27 cellular contexts compared by ENCODE assay signal in the genomic region with DNA sequence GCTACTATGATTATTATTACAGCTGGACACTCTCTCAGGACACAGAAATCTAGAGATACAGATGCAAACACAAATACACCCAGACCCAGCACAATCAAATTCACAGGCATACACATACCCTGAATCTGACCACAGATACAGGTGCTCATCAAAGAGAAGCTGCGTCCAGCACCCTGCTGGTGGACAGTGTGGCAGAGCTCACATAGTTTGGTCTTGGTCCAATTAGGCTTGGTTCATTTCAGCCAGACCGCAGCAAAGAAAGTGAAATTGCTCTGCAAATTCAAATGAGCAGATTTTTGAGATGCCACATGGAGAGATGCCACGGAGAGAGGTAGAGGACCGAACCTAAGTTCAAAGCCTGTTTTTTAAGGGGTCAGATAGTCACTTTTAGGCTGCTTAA. TPM values are rescaled to one million over a fixed set of nuclear protein-coding genes. Genes with fewer than 3 reads are reported as not detected.
"Had no signal": no experiment of that assay in that cellular context is flagged by ENCODE, and none has a peak within 500 bp of the region (broad histone marks: within the 10 kb centered on the region; RNA-seq: fewer than 3 reads in every experiment).

No MANE protein-coding gene starts in this region.

- H3K27ac Mint-ChIP-seq: activated naive CD4-positive, alpha-beta T cell treated with anti-CD3 and anti-CD28 coated beads, Interleukin-2, amount 10 ng/mL, durations not matched to agents 7 days and 5 days; activated naive CD8-positive, alpha-beta T cell treated with anti-CD3 and anti-CD28 coated beads, Interleukin-2, amount 10 ng/mL, durations not matched to agents 7 days and 5 days; activated T-cell treated with anti-CD3 and anti-CD28 coated beads, Interleukin-2, amount 50 U/mL, for 24 hours; nephron progenitor cell; stimulated activated naive B cell treated with anti-CD40 and anti-IgM and Interleukin-4, amounts not matched to agents 10 μg/mL and 1 μg/mL and 100 μg/mL, for 72 hours had no signal

- FAIRE-seq: frontal cortex, small intestine, TTC549 had no signal

- DNase-seq: activated CD4-positive, alpha-beta T cell treated with anti-CD3 and anti-CD28 coated beads for 48 hours; activated CD4-positive, alpha-beta T cell treated with anti-CD3 and anti-CD28 coated beads, Interleukin-2, amount 50 U/mL, for 48 hours; activated CD8-positive, alpha-beta memory T cell treated with anti-CD3 and anti-CD28 coated beads, Interleukin-2, amount 50 U/mL, for 48 hours; activated gamma-delta T cell; activated naive CD4-positive, alpha-beta T cell treated with anti-CD3 and anti-CD28 coated beads, Interleukin-2, amount 10 ng/mL, durations not matched to agents 7 days and 5 days; activated naive CD8-positive, alpha-beta T cell treated with anti-CD3 and anti-CD28 coated beads, Interleukin-2, amount 10 ng/mL, durations not matched to agents 7 days and 5 days; activated T-cell treated with anti-CD3 and anti-CD28 coated beads, Interleukin-2, amount 50 U/mL, for 24 hours; colonic mucosa; effector CD8-positive, alpha-beta T cell; glutamatergic neuron; islet precursor cell; left ventricle myocardium superior; nephron progenitor cell; right lobe of liver; small intestine; stimulated activated CD4-positive, alpha-beta T cell treated with anti-CD3 and anti-CD28 coated beads, Interleukin-15, amount 100 ng/mL, for 24 hours; stimulated activated CD4-positive, alpha-beta T cell treated with anti-CD3 and anti-CD28 coated beads, Interleukin-2, amount 100 ng/mL, for 24 hours; stimulated activated naive B cell treated with anti-CD40 and anti-IgM and Interleukin-4, amounts not matched to agents 10 μg/mL and 1 μg/mL and 100 μg/mL, for 72 hours had no signal

- H3K9me3 ChIP-seq: ascending aorta, colonic mucosa, neutrophil, right lobe of liver, tibial nerve had no signal

- H3K4me3 ChIP-seq: ascending aorta, colonic mucosa, right lobe of liver, tibial nerve had no signal

- H3K27me3 ChIP-seq: ascending aorta, colonic mucosa, right lobe of liver, tibial nerve had no signal

- ATAC-seq: activated CD4-positive, CD25-positive, alpha-beta regulatory T cell treated with anti-CD3 and anti-CD28 coated beads, Interleukin-2, amount 50 U/mL, for 24 hours; left ventricle myocardium superior; right lobe of liver; stimulated activated naive B cell treated with anti-CD40 and anti-IgM and Interleukin-4, amounts not matched to agents 10 μg/mL and 1 μg/mL and 100 μg/mL, for 72 hours had no signal

- H3K36me3 ChIP-seq: ascending aorta, colonic mucosa, neutrophil, right lobe of liver, tibial nerve had no signal

- H3K9me3 Mint-ChIP-seq: activated naive CD4-positive, alpha-beta T cell treated with anti-CD3 and anti-CD28 coated beads, Interleukin-2, amount 10 ng/mL, durations not matched to agents 7 days and 5 days; activated naive CD8-positive, alpha-beta T cell treated with anti-CD3 and anti-CD28 coated beads, Interleukin-2, amount 10 ng/mL, durations not matched to agents 7 days and 5 days; activated T-cell treated with anti-CD3 and anti-CD28 coated beads, Interleukin-2, amount 50 U/mL, for 24 hours; central memory CD8-positive, alpha-beta T cell had no signal

- H3K4me3 Mint-ChIP-seq: activated naive CD4-positive, alpha-beta T cell treated with anti-CD3 and anti-CD28 coated beads, Interleukin-2, amount 10 ng/mL, durations not matched to agents 7 days and 5 days; activated naive CD8-positive, alpha-beta T cell treated with anti-CD3 and anti-CD28 coated beads, Interleukin-2, amount 10 ng/mL, durations not matched to agents 7 days and 5 days; activated T-cell treated with anti-CD3 and anti-CD28 coated beads, Interleukin-2, amount 50 U/mL, for 24 hours; central memory CD8-positive, alpha-beta T cell; nephron progenitor cell; stimulated activated naive B cell treated with anti-CD40 and anti-IgM and Interleukin-4, amounts not matched to agents 10 μg/mL and 1 μg/mL and 100 μg/mL, for 72 hours had no signal

- H3K4me1 ChIP-seq: ascending aorta, colonic mucosa, right lobe of liver had no signal

- H3K36me3 Mint-ChIP-seq: activated naive CD4-positive, alpha-beta T cell treated with anti-CD3 and anti-CD28 coated beads, Interleukin-2, amount 10 ng/mL, durations not matched to agents 7 days and 5 days; activated naive CD8-positive, alpha-beta T cell treated with anti-CD3 and anti-CD28 coated beads, Interleukin-2, amount 10 ng/mL, durations not matched to agents 7 days and 5 days; stimulated activated naive B cell treated with anti-CD40 and anti-IgM and Interleukin-4, amounts not matched to agents 10 μg/mL and 1 μg/mL and 100 μg/mL, for 72 hours had no signal

- H3K4me1 Mint-ChIP-seq: activated naive CD4-positive, alpha-beta T cell treated with anti-CD3 and anti-CD28 coated beads, Interleukin-2, amount 10 ng/mL, durations not matched to agents 7 days and 5 days; activated naive CD8-positive, alpha-beta T cell treated with anti-CD3 and anti-CD28 coated beads, Interleukin-2, amount 10 ng/mL, durations not matched to agents 7 days and 5 days; central memory CD8-positive, alpha-beta T cell had no signal

- H3K27ac ChIP-seq: ascending aorta, colonic mucosa, neutrophil, right lobe of liver, tibial nerve, VCaP had no signal

RNA-seq across cellular contexts. Expression of a gene that starts 55.9 kb away (rescaled TPM):
- total RNA-seq: activated naive CD8-positive, alpha-beta T cell treated with anti-CD3 and anti-CD28 coated beads, Interleukin-2, amount 10 ng/mL, durations not matched to agents 7 days and 5 days; T-helper 1 cell treated with Interleukin-12 subunit alpha and Interleukin-12 subunit beta and Interleukin-4 antibody, amounts not matched to agents 30 ng/mL and 1 ng/mL, for 36 hours had no signal
